11 cellular contexts compared by ENCODE assay signal in genomic region chr4:123811763-123812390, GRCh38.
A peak's percentile ranks its signal among the peaks of the same experiment; 100 is the strongest.
DNase-seq lines count a peak whose midpoint lies in the region; ATAC-seq lines count a peak whose summit lies in the region.
"Had no signal": no experiment of that assay in that cellular context is flagged by ENCODE, and none has a peak within 500 bp of the region (broad histone marks: within the 10 kb centered on the region; RNA-seq: fewer than 3 reads in every experiment).

No MANE protein-coding gene starts in this region.

- H3K36me3 ChIP-seq in BLaER1 = no peaks in the 10 kb centered on the region

- no peak overlapping the region for H3K27ac ChIP-seq in BLaER1

- H3K4me3 ChIP-seq in BLaER1 = no peak overlapping the region
- H3K4me3 ChIP-seq: K562 had no signal

- no peaks in the 10 kb centered on the region for H4K20me1 ChIP-seq in BLaER1

- H3K9me3 ChIP-seq in BLaER1 = no peaks in the 10 kb centered on the region

- peak; percentile 26 for ATAC-seq in GM19468 (IDR thresholded peaks at IDR 0.05; ENCODE audit: extremely low read depth, unreplicated experiment)
- ATAC-seq: K562 had no signal

- H3K27me3 ChIP-seq in BLaER1 = no peaks in the 10 kb centered on the region

- DNase-seq in MV-4-11 (lab: John Stamatoyannopoulos, UW) = peak; percentile 80
- peak; percentile 93 for DNase-seq in left kidney (ENCODE audit: low read depth, low spot score)
- no peak for DNase-seq in dermis blood vessel endothelial cell
- DNase-seq in activated CD4-positive, alpha-beta T cell treated with anti-CD3 and anti-CD28 coated beads for 1 hour = no peak
- DNase-seq in DMS114 treated with DMSO at 0.1 percent for 48 hours (lab: John Stamatoyannopoulos, UW; ENCODE audit: unreplicated experiment) = no peak
- DNase-seq in T-helper 2 cell = no peak
- DNase-seq: mammary epithelial cell, SW 1271 had no signal

- peak overlapping the region; percentile 52 for H3K4me2 ChIP-seq in BLaER1

- peaks cover 10% of the 10 kb centered on the region for H3K4me1 ChIP-seq in BLaER1

- H3K9ac ChIP-seq in BLaER1 = no peak overlapping the region

Comparison
In these comparisons a context has a peak if more than half of its experiments do, and no peak if none do; other contexts are left out.
1. DNase-seq: peak in MV-4-11 (single experiment) and left kidney (single experiment); none in dermis blood vessel endothelial cell (single experiment), activated CD4-positive, alpha-beta T cell treated with anti-CD3 and anti-CD28 coated beads for 1 hour (single experiment), DMS114 treated with DMSO at 0.1 percent for 48 hours (single experiment) and T-helper 2 cell (0 of 5).